In the genomic region with DNA sequence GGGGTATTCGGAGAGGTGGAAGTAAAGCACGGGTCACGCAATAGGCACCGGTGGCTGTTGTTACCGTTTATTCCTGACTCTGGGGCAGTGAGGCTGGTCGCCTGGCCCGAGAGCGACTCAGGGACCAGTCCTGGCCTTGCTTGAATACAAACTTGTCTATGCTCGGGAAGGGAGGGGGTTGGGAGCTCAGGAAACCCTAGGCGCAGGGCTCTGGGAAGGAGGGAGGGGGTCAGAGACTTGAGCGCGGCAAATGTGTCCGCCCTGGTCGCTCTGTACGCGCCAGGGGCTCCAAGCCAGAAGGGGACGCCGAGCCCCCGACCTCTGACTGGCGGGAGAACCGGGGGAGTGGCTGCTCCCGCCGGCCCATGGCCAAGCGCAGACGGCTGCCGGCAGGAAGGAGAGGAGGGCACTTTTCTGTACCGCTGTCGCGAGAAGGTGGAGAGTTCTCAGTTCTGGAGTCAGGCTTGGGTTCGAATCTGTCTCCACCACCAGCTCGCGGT, we compare ENCODE assay signal across 9 cellular contexts. TPM values are rescaled to one million over a fixed set of nuclear protein-coding genes. Genes with fewer than 3 reads are reported as not detected.
A peak's percentile ranks its signal among the peaks of the same experiment; 100 is the strongest.
DNase-seq lines count a peak whose midpoint lies in the region; ATAC-seq and TF ChIP-seq lines count a peak whose summit lies in the region.
"Had no signal": no experiment of that assay in that cellular context is flagged by ENCODE, and none has a peak within 500 bp of the region (broad histone marks: within the 10 kb centered on the region; RNA-seq: fewer than 3 reads in every experiment).

No MANE protein-coding gene starts in this region.

- DNase-seq in Panc1 (ENCODE audit: low read depth, low spot score), result no peak
- peak; percentile 43 for DNase-seq in left ventricle myocardium inferior
- peak; percentile 79 for DNase-seq in retina
- DNase-seq in lower leg skin (ENCODE audit: low spot score in 2 of 2), result no peak
- no peak for DNase-seq in foreskin melanocyte
- no peak for DNase-seq in foreskin keratinocyte
- DNase-seq: activated CD4-positive, alpha-beta T cell treated with anti-CD3 and anti-CD28 coated beads, Interleukin-2, amount 50 U/mL, for 4 hours; small intestine had no signal

- WGBS in lower leg skin, 2 donors, result 1% methylated on average over 27 to 32 of the region's 32 CpGs

- POLR2A ChIA-PET in HEK293 (lab: Yijun Ruan, JAX) (interaction anchor here (1.0 kb wide), 2 partner anchors 14 to 27 kb away, joined by 3 read pairs; no protein-coding TSS in a partner anchor), Panc1 (lab: Charles Lee) (no interaction called here)

- no peak for TF ChIP-seq POLR2A in lower leg skin (IDR thresholded peaks at IDR 0.05)

- no peak overlapping the region for H3K27ac ChIP-seq in HEK293 (ENCODE audit: extremely low read depth, low read depth, low read length)
- no peak overlapping the region for H3K27ac ChIP-seq in Panc1 (ENCODE audit: low read length)
- peak overlapping the region; percentile 83 for H3K27ac ChIP-seq in left ventricle myocardium inferior (replicated peaks)
- H3K27ac ChIP-seq in foreskin keratinocyte, result no peak overlapping the region

- intact Hi-C loops in Panc1 (cut with micrococcal nuclease; ENCODE audit: unreplicated experiment), result no loop called here
- intact Hi-C loops in left ventricle myocardium inferior (cut with micrococcal nuclease), result no loop called here
- intact Hi-C loops in lower leg skin (cut with DNase I; ENCODE audit: low total_unique reads), result no loop called here

- H3K27me3 ChIP-seq in Panc1 (ENCODE audit: control insufficient read depth, insufficient read depth, low read length) (peaks cover 48% of the 10 kb centered on the region), left ventricle myocardium inferior (ENCODE audit: low read depth) (peaks cover 61% of the 10 kb centered on the region), foreskin keratinocyte (peaks cover 87% of the 10 kb centered on the region)

- H3K4me1 ChIP-seq in HEK293 (ENCODE audit: control insufficient read depth, insufficient read depth, low read length), result 0 out of 2 replicates have a peak, but pooled peaks cover 3% of the 10 kb centered on the region
- H3K4me1 ChIP-seq in Panc1 (ENCODE audit: control insufficient read depth, insufficient read depth, low read length), result peaks cover 6% of the 10 kb centered on the region; the same call in 1 of the 2 replicates
- peaks cover 55% of the 10 kb centered on the region for H3K4me1 ChIP-seq in left ventricle myocardium inferior
- no peaks in the 10 kb centered on the region for H3K4me1 ChIP-seq in foreskin keratinocyte

- ATAC-seq in Panc1 (no peak), foreskin keratinocyte (no peak)

- BruUV-seq in Panc1 (replicated peaks; lab: Mats Ljungman, UMichigan), result no TSS peak

- in situ Hi-C loops in Panc1 (cut with HindIII; ENCODE audit: low pct_unique_long_range_greater_than_20kb, low sequenced_read_pairs), result no loop called here

- TF ChIP-seq CTCF in HEK293 (tag by site-specific recombination; IDR thresholded peaks at IDR 0.05) (no peak), Panc1 (IDR thresholded peaks at IDR 0.05) (no peak), left ventricle myocardium inferior (IDR thresholded peaks at IDR 0.05; ENCODE audit: borderline replicate concordance) (no peak), lower leg skin (IDR thresholded peaks at IDR 0.05) (no peak), foreskin keratinocyte (conservative IDR thresholded peaks at IDR 0.05) (no peak)

- H3K36me3 ChIP-seq in HEK293 (ENCODE audit: control insufficient read depth in 2 of 2, insufficient read depth in 1 of 2, low read length in 2 of 2), result no peaks in the 10 kb centered on the region
- no peaks in the 10 kb centered on the region for H3K36me3 ChIP-seq in Panc1 (ENCODE audit: control insufficient read depth, insufficient read depth, low read length)
- no peaks in the 10 kb centered on the region for H3K36me3 ChIP-seq in left ventricle myocardium inferior

- H3K4me3 ChIP-seq in HEK293 (ENCODE audit: low read depth, low read length), result peak overlapping the region; percentile 57
- H3K4me3 ChIP-seq in Panc1 (ENCODE audit: low read depth in 2 of 2, low read length in 2 of 2), result peak overlapping the region; percentile 14 to 18; a peak in 3 of 4 replicates
- H3K4me3 ChIP-seq in left ventricle myocardium inferior, result peak overlapping the region; percentile 77
- no peak overlapping the region for H3K4me3 ChIP-seq in lower leg skin (ENCODE audit: low read depth, poor library complexity, severe bottlenecking)

- H3K9me3 ChIP-seq in HEK293 (ENCODE audit: control insufficient read depth, insufficient read depth, low read depth, low read length), result no peaks in the 10 kb centered on the region
- no peaks in the 10 kb centered on the region for H3K9me3 ChIP-seq in Panc1 (ENCODE audit: control insufficient read depth, insufficient read depth, low read depth, low read length)
- no peaks in the 10 kb centered on the region for H3K9me3 ChIP-seq in left ventricle myocardium inferior (replicated peaks)

- CTCF ChIA-PET in HEK293 (lab: Yijun Ruan, JAX), result interaction anchor here (0.6 kb wide), 1 partner anchor 264 kb away, joined by 3 read pairs; no protein-coding TSS in a partner anchor
- CTCF ChIA-PET in Panc1 (lab: Charles Lee), result no interaction called here

TF ChIP-seq in HEK293, 187 proteins besides CTCF, POLR2A, EP300 and RAD21:
- TF ChIP-seq GLIS2 (tag by site-specific recombination; IDR thresholded peaks at IDR 0.05) (peak; percentile 27; the same call in 1 of the 2 replicates), ZNF600 (tag by site-specific recombination; IDR thresholded peaks at IDR 0.05) (peak; percentile 44; the same call in 1 of the 2 replicates), ZNF366 (tag by site-specific recombination; conservative IDR thresholded peaks at IDR 0.05) (peak; percentile 36; the same call in 1 of the 2 replicates), ZBTB20 (tag by site-specific recombination; IDR thresholded peaks at IDR 0.05) (peak; percentile 72; the same call in 1 of the 2 replicates), SP2 (tag by site-specific recombination; IDR thresholded peaks at IDR 0.05) (peak; percentile 48), ZFP69B (tag by site-specific recombination; IDR thresholded peaks at IDR 0.05) (no peak), ZXDB (tag by site-specific recombination; IDR thresholded peaks at IDR 0.05) (0 out of 2 replicates have a peak, but pooled peaks have one; percentile 30), ZNF529 (tag by site-specific recombination; IDR thresholded peaks at IDR 0.05; ENCODE audit: insufficient replicate concordance) (no peak), TCF7L2 (IDR thresholded peaks at IDR 0.05; ENCODE audit: borderline replicate concordance, low read depth, low read length) (no peak), ZBTB48 (tag by site-specific recombination; IDR thresholded peaks at IDR 0.05) (peak; percentile 77), ZNF2 (tag by site-specific recombination; IDR thresholded peaks at IDR 0.05) (peak; percentile 30; the same call in 1 of the 2 replicates), ZNF341 (tag by site-specific recombination; IDR thresholded peaks at IDR 0.05; ENCODE audit: low read depth) (peak; percentile 51; the same call in 1 of the 2 replicates), PATZ1 (tag by site-specific recombination; IDR thresholded peaks at IDR 0.05) (peak; percentile 74)
- TF ChIP-seq, protein P1, sequence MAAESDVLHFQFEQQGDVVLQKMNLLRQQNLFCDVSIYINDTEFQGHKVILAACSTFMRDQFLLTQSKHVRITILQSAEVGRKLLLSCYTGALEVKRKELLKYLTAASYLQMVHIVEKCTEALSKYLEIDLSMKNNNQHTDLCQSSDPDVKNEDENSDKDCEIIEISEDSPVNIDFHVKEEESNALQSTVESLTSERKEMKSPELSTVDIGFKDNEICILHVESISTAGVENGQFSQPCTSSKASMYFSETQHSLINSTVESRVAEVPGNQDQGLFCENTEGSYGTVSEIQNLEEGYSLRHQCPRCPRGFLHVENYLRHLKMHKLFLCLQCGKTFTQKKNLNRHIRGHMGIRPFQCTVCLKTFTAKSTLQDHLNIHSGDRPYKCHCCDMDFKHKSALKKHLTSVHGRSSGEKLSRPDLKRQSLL (tag by site-specific recombination; IDR thresholded peaks at IDR 0.05), result peak; percentile 62; the same call in 1 of the 2 replicates
- TF ChIP-seq, protein P2, sequence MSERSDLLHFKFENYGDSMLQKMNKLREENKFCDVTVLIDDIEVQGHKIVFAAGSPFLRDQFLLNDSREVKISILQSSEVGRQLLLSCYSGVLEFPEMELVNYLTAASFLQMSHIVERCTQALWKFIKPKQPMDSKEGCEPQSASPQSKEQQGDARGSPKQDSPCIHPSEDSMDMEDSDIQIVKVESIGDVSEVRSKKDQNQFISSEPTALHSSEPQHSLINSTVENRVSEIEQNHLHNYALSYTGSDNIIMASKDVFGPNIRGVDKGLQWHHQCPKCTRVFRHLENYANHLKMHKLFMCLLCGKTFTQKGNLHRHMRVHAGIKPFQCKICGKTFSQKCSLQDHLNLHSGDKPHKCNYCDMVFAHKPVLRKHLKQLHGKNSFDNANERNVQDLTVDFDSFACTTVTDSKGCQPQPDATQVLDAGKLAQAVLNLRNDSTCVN (tag by site-specific recombination; optimal IDR thresholded peaks at IDR 0.05), result peak; percentile 24
TF ChIP-seq in HEK293: peak in this region for 12.

RNA-seq across cellular contexts. Expression of gene SPSB4, which starts 1.5 kb away (rescaled TPM):
- 0.05 TPM for total RNA-seq in Panc1 (2021; ENCODE audit: unreplicated experiment)
- polyA plus RNA-seq in Panc1 (2012; ENCODE audit: insufficient read length), result 0.07 TPM
- total RNA-seq in left ventricle myocardium inferior, result 11.2 TPM
- under 1 TPM in 1 of 4 donors, not detected in 3; 0.10 TPM for total RNA-seq in lower leg skin
- not detected in 2 replicates for total RNA-seq in foreskin keratinocyte
- 0.03 and 0.17 TPM in 2 replicates for polyA plus RNA-seq in foreskin keratinocyte

Comparison
In these comparisons a context has a peak if more than half of its experiments do, and no peak if none do; other contexts are left out.
1. DNase-seq: peak in left ventricle myocardium inferior (single experiment) and retina (single experiment); none in Panc1 (single experiment), lower leg skin (0 of 2), foreskin melanocyte (single experiment) and foreskin keratinocyte (0 of 2).
2. RNA of gene SPSB4, which starts 1.5 kb away (total RNA-seq): 11.2 TPM in left ventricle myocardium inferior (single experiment); 0.05 TPM in Panc1 (single experiment), 0.10 TPM in lower leg skin and not detected in foreskin keratinocyte; every median in the first group is over 10 times any median in the second.